ENCODE assay signal across 18 cellular contexts in genomic region chr1:16474891-16475290, GRCh38. TPM values are rescaled to one million over a fixed set of nuclear protein-coding genes. Genes with fewer than 3 reads are reported as not detected.
DNase-seq lines count a peak whose midpoint lies in the region; ATAC-seq, FAIRE-seq and TF ChIP-seq lines count a peak whose summit lies in the region.
"Not testable (repeated sequence)": the region's sequence is repeated elsewhere in the genome, so short reads cannot be mapped to it uniquely, and the experiment has no call there.
"Had no signal": no experiment of that assay in that cellular context is flagged by ENCODE, and none has a peak within 500 bp of the region (broad histone marks: within the 10 kb centered on the region; RNA-seq: fewer than 3 reads in every experiment).

No MANE protein-coding gene starts in this region.

- H4K5ac ChIP-seq in IMR-90 (ENCODE audit: low read depth, low read length): not testable (repeated sequence)

- H3K27me3 Mint-ChIP-seq in CD4-positive, alpha-beta T cell; WTC11 (ENCODE audit: low read depth): not testable (repeated sequence)

- CTCF ChIA-PET in CD4-positive, alpha-beta T cell (lab: Charles Lee); IMR-90 (lab: Yijun Ruan, JAX): not testable (repeated sequence)
- CTCF ChIA-PET in WTC11 (lab: Charles Lee): interaction anchor here (0.6 to 1.8 kb wide), 3 partner anchors 46 to 146 kb away, joined by 3 to 14 read pairs (median 3); partner anchors contain the start of gene NBPF1

- POLR2A ChIA-PET in CD4-positive, alpha-beta T cell (lab: Charles Lee); IMR-90 (lab: Charles Lee; ENCODE audit: unreplicated experiment); WTC11 (lab: Charles Lee): not testable (repeated sequence)

- in situ Hi-C loops in IMR-90 (cut with MboI; ENCODE audit: low sequenced_read_pairs): not testable (repeated sequence)

- not testable (repeated sequence) for H4K91ac ChIP-seq in IMR-90 (ENCODE audit: insufficient read depth, low read depth, low read length)

- TF ChIP-seq CTCF in CD4-positive, alpha-beta T cell (IDR thresholded peaks at IDR 0.05): not testable (repeated sequence)
- TF ChIP-seq CTCF in GM12872 (IDR thresholded peaks at IDR 0.05; ENCODE audit: insufficient read depth, low read depth, low read length) (peak; percentile 38; the same call in 2 of the 3 replicates), IMR-90 (conservative IDR thresholded peaks at IDR 0.05; ENCODE audit: low read depth, low read length) (peak; percentile 16; the same call in 1 of the 2 replicates), WTC11 (IDR thresholded peaks at IDR 0.05) (0 out of 2 replicates have a peak, but pooled peaks have one; percentile 16), choroid plexus epithelial cell (conservative IDR thresholded peaks at IDR 0.05; ENCODE audit: low read depth, low read length) (peak; percentile 40)

- not testable (repeated sequence) for H3K4ac ChIP-seq in IMR-90 (ENCODE audit: low read depth, low read length)

- not testable (repeated sequence) for BruUV-seq in IMR-90 (replicated peaks; lab: Mats Ljungman, UMichigan)

- H3K9ac ChIP-seq in IMR-90 (ENCODE audit: low read depth, low read length): not testable (repeated sequence)

- H3K27me3 ChIP-seq in CD4-positive, alpha-beta T cell (ENCODE audit: control insufficient read depth, insufficient read depth, low read length); IMR-90 (ENCODE audit: control insufficient read depth, insufficient read depth, low read length): not testable (repeated sequence)

- H4K8ac ChIP-seq in IMR-90 (ENCODE audit: low read depth in 2 of 2, low read length in 2 of 2): not testable (repeated sequence)

- dilution Hi-C loops in IMR-90 (cut with HindIII; ENCODE audit: low sequenced_read_pairs, unreplicated experiment): not testable (repeated sequence)

- not testable (repeated sequence) for FAIRE-seq in urothelium cell line (lab: Jason Lieb, UNC)

- H2AK5ac ChIP-seq in IMR-90 (ENCODE audit: low read depth, low read length): not testable (repeated sequence)

- H2BK5ac ChIP-seq in IMR-90 (ENCODE audit: low read depth, low read length, poor library complexity, severe bottlenecking): not testable (repeated sequence)

- not testable (repeated sequence) for H3K4me1 Mint-ChIP-seq in CD4-positive, alpha-beta T cell (ENCODE audit: low read depth); WTC11

- peaks cover 58% of the 10 kb centered on the region for H3K36me3 Mint-ChIP-seq in CD4-positive, alpha-beta T cell (ENCODE audit: low read depth)
- H3K36me3 Mint-ChIP-seq in WTC11: peaks cover 15% of the 10 kb centered on the region

- H3K36me3 ChIP-seq in IMR-90 (ENCODE audit: control insufficient read depth, insufficient read depth, low read length): peaks cover 35% of the 10 kb centered on the region

- ATAC-seq in CD4-positive, alpha-beta T cell (ENCODE audit: poor library complexity): peak; percentile 41
- ATAC-seq in IMR-90 (ENCODE audit: low read depth): not testable (repeated sequence)
- ATAC-seq in WTC11: peak; percentile 92

- not testable (repeated sequence) for H3K9me1 ChIP-seq in IMR-90 (ENCODE audit: insufficient read depth, low read length)

- H3K4me2 ChIP-seq in IMR-90 (ENCODE audit: low read depth, low read length): not testable (repeated sequence)

- not testable (repeated sequence) for TF ChIP-seq RAD21 in IMR-90 (IDR thresholded peaks at IDR 0.05; ENCODE audit: low read length)

- not testable (repeated sequence) for H2BK15ac ChIP-seq in IMR-90 (ENCODE audit: low read depth, low read length)

- not testable (repeated sequence) for H4K20me1 ChIP-seq in IMR-90 (ENCODE audit: insufficient read depth, low read length)

- H2AFZ ChIP-seq in IMR-90 (replicated peaks; ENCODE audit: low read length, poor library complexity): not testable (repeated sequence)

- not testable (repeated sequence) for H2BK20ac ChIP-seq in IMR-90 (ENCODE audit: low read depth, low read length)

- no CpG with 5 or more reads among the region's 2 CpGs for WGBS in IMR-90 (ENCODE audit: extremely low coverage in 2 of 2, insufficient read length in 1 of 2), 2 experiments

- not testable (repeated sequence) for H3K27ac ChIP-seq in CD4-positive, alpha-beta T cell (ENCODE audit: low read depth, low read length); IMR-90 (ENCODE audit: insufficient read depth, low read length)

- not testable (repeated sequence) for H3K27ac Mint-ChIP-seq in CD4-positive, alpha-beta T cell; WTC11

- not testable (repeated sequence) for H3K56ac ChIP-seq in IMR-90 (ENCODE audit: extremely low read depth, insufficient read depth, low read length)

- H3K4me1 ChIP-seq in IMR-90 (ENCODE audit: control insufficient read depth, insufficient read depth, low read length): not testable (repeated sequence)

- not testable (repeated sequence) for H3K9me3 Mint-ChIP-seq in CD4-positive, alpha-beta T cell; WTC11

- not testable (repeated sequence) for H2BK120ac ChIP-seq in IMR-90 (ENCODE audit: low read depth, low read length)

- TF ChIP-seq POLR2A in IMR-90 (IDR thresholded peaks at IDR 0.05; ENCODE audit: low read depth, low read length): not testable (repeated sequence)

- not testable (repeated sequence) for H3K4me3 Mint-ChIP-seq in CD4-positive, alpha-beta T cell; WTC11

- not testable (repeated sequence) for H3K23ac ChIP-seq in IMR-90 (ENCODE audit: low read depth, low read length)

- not testable (repeated sequence) for H2AK9ac ChIP-seq in IMR-90 (replicated peaks; ENCODE audit: low read depth, low read length, poor library complexity)

- H3K4me3 ChIP-seq in IMR-90 (ENCODE audit: insufficient read depth, low read depth, low read length); choroid plexus epithelial cell (ENCODE audit: low read depth, low read length): not testable (repeated sequence)

- H3K9me3 ChIP-seq in CD4-positive, alpha-beta T cell (ENCODE audit: control insufficient read depth, low read length); IMR-90 (ENCODE audit: control insufficient read depth, insufficient read depth, low read length): not testable (repeated sequence)

- not testable (repeated sequence) for H3K79me1 ChIP-seq in IMR-90 (ENCODE audit: low read depth in 1 of 2, low read length in 2 of 2)

- intact Hi-C loops in CD4-positive, alpha-beta T cell (cut with DNase I, micrococcal nuclease); IMR-90 (cut with micrococcal nuclease): not testable (repeated sequence)

- not testable (repeated sequence) for DNase-seq in CD4-positive, alpha-beta T cell; IMR-90; WTC11 (ENCODE audit: low spot score)
- DNase-seq in NCI-H82 (lab: John Stamatoyannopoulos, UW) (peak; percentile 60), choroid plexus epithelial cell (ENCODE audit: low read depth) (peak; percentile 29), iPS-NIHi7 (ENCODE audit: extremely low spot score) (peak; percentile 54), urothelium cell line (ENCODE audit: low spot score) (peak; percentile 11)

- H3K14ac ChIP-seq in IMR-90 (replicated peaks; ENCODE audit: low read depth, low read length): not testable (repeated sequence)

- H3K18ac ChIP-seq in IMR-90 (ENCODE audit: low read depth, low read length): not testable (repeated sequence)

RNA-seq across cellular contexts. Expression of gene NECAP2, which starts 34.4 kb away (rescaled TPM):
- 10 to 100 TPM; 65.8 to 66.0 TPM for total RNA-seq in CD4-positive, alpha-beta T cell
- 79.7 and 85.1 TPM in 2 replicates for total RNA-seq in IMR-90 (2012; rRNA removed)
- polyA plus RNA-seq in IMR-90 (2012; rRNA removed): 80.2 and 80.5 TPM in 2 replicates
- 74.6 and 84.1 TPM in 2 replicates for polyA plus RNA-seq in IMR-90 (2012; cell fraction: cytosol; rRNA removed)
- polyA plus RNA-seq in IMR-90 (2012; cell fraction: nucleus; rRNA removed; ENCODE audit: low replicate concordance): 43.3 and 54.5 TPM in 2 replicates
- 29.8 to 33.9 TPM (median 30.4 TPM) in 3 replicates for total RNA-seq in WTC11 (2021)

RNA-seq across cellular contexts. Expression of gene SPATA21, which starts 37.7 kb away (rescaled TPM):
- not detected for total RNA-seq in CD4-positive, alpha-beta T cell
- not detected in 2 replicates for total RNA-seq in IMR-90 (2012; rRNA removed)
- not detected in 2 replicates for polyA plus RNA-seq in IMR-90 (2012; rRNA removed)
- not detected in 2 replicates for polyA plus RNA-seq in IMR-90 (2012; cell fraction: cytosol; rRNA removed)
- 0.01 TPM in 1 of 2 replicates, not detected in the other for polyA plus RNA-seq in IMR-90 (2012; cell fraction: nucleus; rRNA removed; ENCODE audit: low replicate concordance)
- total RNA-seq in WTC11 (2021): 0.07 to 0.41 TPM in 2 of 3 replicates, not detected in the other
- total RNA-seq: activated CD4-positive, alpha-beta memory T cell treated with anti-CD3 and anti-CD28 coated beads for 36 hours; activated naive CD8-positive, alpha-beta T cell treated with anti-CD3 and anti-CD28 coated beads for 36 hours; astrocyte; HT-29; left ventricle myocardium inferior; omental fat pad; renal cortical epithelial cell; Right ventricle myocardium superior; transverse colon had no signal

RNA-seq across cellular contexts. Expression of gene RNU1-1, which starts 39.2 kb away (rescaled TPM):
- 1,000 to 10,000 TPM; 4,982 to 5,937 TPM for total RNA-seq in CD4-positive, alpha-beta T cell
- total RNA-seq in IMR-90 (2012; rRNA removed): under 0.01 TPM in 2 replicates
- not detected in 2 replicates for polyA plus RNA-seq in IMR-90 (2012; rRNA removed)
- not detected in 2 replicates for polyA plus RNA-seq in IMR-90 (2012; cell fraction: cytosol; rRNA removed)
- not detected in 2 replicates for polyA plus RNA-seq in IMR-90 (2012; cell fraction: nucleus; rRNA removed; ENCODE audit: low replicate concordance)
- total RNA-seq in WTC11 (2021): 1,028 to 1,267 TPM (median 1,197 TPM) in 3 replicates
- polyA plus RNA-seq: small intestine had no signal

Comparison
In these comparisons a context has a peak if more than half of its experiments do, and no peak if none do; other contexts are left out.
1. RNA of gene RNU1-1, which starts 39.2 kb away (total RNA-seq): 4,982 to 5,937 TPM in CD4-positive, alpha-beta T cell and 1,028 to 1,267 TPM in WTC11; under 0.01 TPM in IMR-90; every median in the first group is over 1,000 times any median in the second.